ENCODE assay signal across 34 cellular contexts in genomic region chr21:26307640-26308039, GRCh38.
"Had no signal": no experiment of that assay in that cellular context is flagged by ENCODE, and none has a peak within 500 bp of the region (broad histone marks: within the 10 kb centered on the region; RNA-seq: fewer than 3 reads in every experiment).

No MANE protein-coding gene starts in this region.

- H3K27ac ChIP-seq: KMS-11 had no signal

- H3K27me3 ChIP-seq: MG63 had no signal

- H3K4me2 ChIP-seq: KMS-11 had no signal

- H3K4me3 ChIP-seq: MG63 had no signal

- DNase-seq: Karpas-422, Kasumi-1, KBM-7, KG1, MG63, MV-4-11, NCI-H1048, NCI-H1092, NCI-H1092 treated with DMSO at 0.1 percent for 48 hours, NCI-H1105, NCI-H1105 treated with DMSO at 0.1 percent for 48 hours, NCI-H1417, NCI-H1417 treated with DMSO at 0.1 percent for 48 hours, NCI-H1436, NCI-H1436 treated with DMSO at 0.1 percent for 48 hours, NCI-H146, NCI-H1694, NCI-H1694 treated with DMSO at 0.1 percent for 48 hours, NCI-H187, NCI-H187 treated with DMSO at 0.1 percent for 48 hours, NCI-H1930, NCI-H2029, NCI-H2029 treated with DMSO at 0.1 percent for 48 hours, NCI-H2081, NCI-H2081 treated with DMSO at 0.1 percent for 48 hours, NCI-H2107, NCI-H2171, NCI-H2171 treated with DMSO at 0.1 percent for 48 hours, NCI-H2227 treated with DMSO at 0.1 percent for 48 hours, NCI-H226, NCI-H345, NCI-H446, NCI-H446 treated with DMSO at 0.1 percent for 48 hours had no signal

- H3K9ac ChIP-seq: KMS-11 had no signal

- H3K36me3 ChIP-seq: MG63 had no signal
